ENCODE assay signal across 18 cellular contexts in genomic region chr9:9142001-9142400, GRCh38.
DNase-seq lines count a peak whose midpoint lies in the region; TF ChIP-seq lines count a peak whose summit lies in the region.
"Had no signal": no experiment of that assay in that cellular context is flagged by ENCODE, and none has a peak within 500 bp of the region (broad histone marks: within the 10 kb centered on the region; RNA-seq: fewer than 3 reads in every experiment).

No MANE protein-coding gene starts in this region.

- intact Hi-C loops in posterior cingulate gyrus (cut with DNase I), result no loop called here

- DNase-seq in DMS53 (lab: John Stamatoyannopoulos, UW) (peak; percentile 53), NCI-H187 (lab: John Stamatoyannopoulos, UW) (peak; percentile 22 to 23), NCI-H524 (lab: John Stamatoyannopoulos, UW) (peak; percentile 77 to 97), glutamatergic neuron (peak; percentile 14), midbrain (lab: John Stamatoyannopoulos, UW) (no peak), C1 segment of cervical spinal cord (lab: John Stamatoyannopoulos, UW) (no peak), posterior cingulate gyrus (no peak)
- no peak for DNase-seq in activated naive CD4-positive, alpha-beta T cell treated with Interleukin-2 at 50 U/mL for 16 hours
- DNase-seq: activated CD4-positive, alpha-beta T cell treated with anti-CD3 and anti-CD28 coated beads, Interleukin-2, amount 50 U/mL, for 4 hours; activated naive CD8-positive, alpha-beta T cell treated with anti-CD3 and anti-CD28 coated beads for 36 hours; activated T-cell treated with anti-CD3 and anti-CD28 coated beads, Interleukin-2, amount 50 U/mL, for 1 hour; gastrocnemius medialis; IMR-90; left ventricle myocardium superior; pancreas; T-cell had no signal

- H3K9me3 Mint-ChIP-seq in glutamatergic neuron (ENCODE audit: unreplicated experiment), result no peaks in the 10 kb centered on the region
- H3K9me3 Mint-ChIP-seq: activated naive CD8-positive, alpha-beta T cell treated with anti-CD3 and anti-CD28 coated beads for 36 hours; brain; T-cell had no signal

- H3K4me3 Mint-ChIP-seq in glutamatergic neuron (ENCODE audit: unreplicated experiment), result no peak overlapping the region
- H3K4me3 Mint-ChIP-seq: activated naive CD8-positive, alpha-beta T cell treated with anti-CD3 and anti-CD28 coated beads for 36 hours; brain; dendritic cell treated with granulocyte-macrophage colony-stimulating factor and Interleukin-4, amounts not matched to agents 40 ng/mL and 50 ng/mL, for 4 days; T-cell had no signal

- no peaks in the 10 kb centered on the region for H3K27me3 Mint-ChIP-seq in glutamatergic neuron (ENCODE audit: unreplicated experiment)
- H3K27me3 Mint-ChIP-seq: activated naive CD8-positive, alpha-beta T cell treated with anti-CD3 and anti-CD28 coated beads for 36 hours; brain; dendritic cell treated with granulocyte-macrophage colony-stimulating factor and Interleukin-4, amounts not matched to agents 40 ng/mL and 50 ng/mL, for 4 days; T-cell had no signal

- no peak for TF ChIP-seq CTCF in glutamatergic neuron (IDR thresholded peaks at IDR 0.05; ENCODE audit: partially characterized antibody, unreplicated experiment)

- H3K36me3 Mint-ChIP-seq in glutamatergic neuron (ENCODE audit: unreplicated experiment), result no peaks in the 10 kb centered on the region
- H3K36me3 Mint-ChIP-seq: activated naive CD8-positive, alpha-beta T cell treated with anti-CD3 and anti-CD28 coated beads for 36 hours; brain; T-cell had no signal

- peaks cover 13% of the 10 kb centered on the region for H3K4me1 Mint-ChIP-seq in glutamatergic neuron (ENCODE audit: low read depth, unreplicated experiment)
- H3K4me1 Mint-ChIP-seq: activated naive CD8-positive, alpha-beta T cell treated with anti-CD3 and anti-CD28 coated beads for 36 hours; brain; T-cell had no signal

- H3K27ac Mint-ChIP-seq in glutamatergic neuron (ENCODE audit: unreplicated experiment), result peak overlapping the region; percentile 62
- H3K27ac Mint-ChIP-seq: activated naive CD8-positive, alpha-beta T cell treated with anti-CD3 and anti-CD28 coated beads for 36 hours; brain; dendritic cell treated with granulocyte-macrophage colony-stimulating factor and Interleukin-4, amounts not matched to agents 40 ng/mL and 50 ng/mL, for 4 days; T-cell had no signal

Comparison
In these comparisons a context has a peak if more than half of its experiments do, and no peak if none do; other contexts are left out.
1. DNase-seq: peak in DMS53 (single experiment), NCI-H187 (2 of 2), NCI-H524 (2 of 2) and glutamatergic neuron (single experiment); none in midbrain (single experiment), C1 segment of cervical spinal cord (0 of 14), activated naive CD4-positive, alpha-beta T cell treated with Interleukin-2 at 50 U/mL for 16 hours (single experiment) and posterior cingulate gyrus (0 of 10).